In genomic region chr9:102355982-102356381, GRCh38 we compare ENCODE assay signal across 25 cellular contexts.
"Had no signal": no experiment of that assay in that cellular context is flagged by ENCODE, and none has a peak within 500 bp of the region (broad histone marks: within the 10 kb centered on the region; RNA-seq: fewer than 3 reads in every experiment).

No MANE protein-coding gene starts in this region.

- H3K27ac Mint-ChIP-seq: IgD-negative memory B cell, T-cell had no signal

- H3K9ac ChIP-seq: KMS-11 had no signal

- H3K27ac ChIP-seq: HL-60, KMS-11, RWPE1 had no signal

- H3K4me3 ChIP-seq: K562 had no signal

- H3K4me1 Mint-ChIP-seq: IgD-negative memory B cell, T-cell had no signal

- H3K36me3 Mint-ChIP-seq: IgD-negative memory B cell, T-cell had no signal

- H3K4me3 Mint-ChIP-seq: IgD-negative memory B cell, T-cell had no signal

- DNase-seq: Kasumi-1, MV-4-11, NCI-H1092, NCI-H1105 treated with DMSO at 0.1 percent for 48 hours, NCI-H1417 treated with DMSO at 0.1 percent for 48 hours, NCI-H146, NCI-H1694 treated with DMSO at 0.1 percent for 48 hours, NCI-H1930, NCI-H2081, NCI-H2171, NCI-H226, NCI-H446, NCI-H510A, NCI-H524 treated with DMSO at 0.1 percent for 48 hours, NCI-H69, NCI-H774, PC-3, SHP77, SW 1271, T-cell had no signal

- H3K27me3 Mint-ChIP-seq: IgD-negative memory B cell, T-cell had no signal
